Comparison of ENCODE assay signal across 19 cellular contexts in the genomic region with DNA sequence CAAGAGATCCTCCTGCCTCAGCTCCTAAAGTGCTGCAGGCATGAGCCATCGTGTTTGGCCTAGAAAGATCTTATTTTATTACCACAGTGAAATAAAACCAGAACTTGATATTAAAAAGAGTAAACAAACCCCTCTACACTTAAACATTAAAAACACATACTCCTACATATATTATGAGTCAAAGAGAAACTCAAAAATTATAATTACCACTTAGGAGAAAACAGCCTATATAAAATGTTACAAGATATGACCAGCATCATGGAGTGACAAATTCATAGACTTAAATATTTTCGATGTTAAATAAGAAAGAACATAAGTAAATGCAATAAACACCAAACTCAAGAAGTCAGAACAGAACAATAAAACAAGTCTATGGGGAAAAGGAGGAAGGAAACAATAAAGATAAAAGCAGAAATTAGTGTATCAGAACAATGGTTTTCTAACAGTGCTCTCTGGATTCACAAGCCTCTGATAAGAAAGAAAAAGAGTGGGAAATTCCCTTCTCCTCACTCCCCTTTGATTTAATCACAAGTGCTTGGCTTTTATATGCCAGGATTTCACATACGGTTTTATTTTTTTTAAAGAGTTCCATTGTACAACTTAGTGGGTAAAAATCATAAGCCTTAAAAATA. TPM values are rescaled to one million over a fixed set of nuclear protein-coding genes. Genes with fewer than 3 reads are reported as not detected.
DNase-seq lines count a peak whose midpoint lies in the region; ATAC-seq and TF ChIP-seq lines count a peak whose summit lies in the region.
"Had no signal": no experiment of that assay in that cellular context is flagged by ENCODE, and none has a peak within 500 bp of the region (broad histone marks: within the 10 kb centered on the region; RNA-seq: fewer than 3 reads in every experiment).

No MANE protein-coding gene starts in this region.

- POLR2A ChIA-PET in activated CD4-positive, alpha-beta T cell treated with anti-CD3 and anti-CD28 coated beads, Interleukin-2, amount 10 ng/mL, durations not matched to agents 7 days and 5 days (lab: Charles Lee): no interaction called here

- no peak for TF ChIP-seq CTCF in gastroesophageal sphincter (IDR thresholded peaks at IDR 0.05)

- no peaks in the 10 kb centered on the region for H3K4me1 ChIP-seq in gastroesophageal sphincter
- H3K4me1 ChIP-seq: uterus had no signal

- peak overlapping the region; percentile 11 for H3K27ac Mint-ChIP-seq in activated CD4-positive, alpha-beta T cell treated with anti-CD3 and anti-CD28 coated beads, Interleukin-2, amount 10 ng/mL, durations not matched to agents 7 days and 5 days
- peak overlapping the region; percentile 58 for H3K27ac Mint-ChIP-seq in central memory CD8-positive, alpha-beta T cell (ENCODE audit: low read depth)
- H3K27ac Mint-ChIP-seq: WTC11 had no signal

- CTCF ChIA-PET in activated CD4-positive, alpha-beta T cell treated with anti-CD3 and anti-CD28 coated beads, Interleukin-2, amount 10 ng/mL, durations not matched to agents 7 days and 5 days (lab: Charles Lee): interaction anchor here (0.7 kb wide), 1 partner anchor 143 kb away, joined by 3 read pairs; no protein-coding TSS in a partner anchor

- TF ChIP-seq POLR2A in gastroesophageal sphincter (IDR thresholded peaks at IDR 0.05): no peak

- 53 to 62% methylated on average over 3 of the region's 3 CpGs for WGBS in gastroesophageal sphincter (ENCODE audit: low coverage in 1 of 2), 2 donors

- no peak for TF ChIP-seq EP300 in gastroesophageal sphincter (IDR thresholded peaks at IDR 0.05)

- no peaks in the 10 kb centered on the region for H3K9me3 ChIP-seq in gastroesophageal sphincter
- H3K9me3 ChIP-seq: uterus had no signal

- H3K4me1 Mint-ChIP-seq in activated CD4-positive, alpha-beta T cell treated with anti-CD3 and anti-CD28 coated beads, Interleukin-2, amount 10 ng/mL, durations not matched to agents 7 days and 5 days: peaks cover 45% of the 10 kb centered on the region
- H3K4me1 Mint-ChIP-seq in central memory CD8-positive, alpha-beta T cell: peaks cover 65% of the 10 kb centered on the region
- H3K4me1 Mint-ChIP-seq: WTC11 had no signal

- DNase-seq in activated CD4-positive, alpha-beta T cell treated with anti-CD3 and anti-CD28 coated beads, Interleukin-2, amount 10 ng/mL, durations not matched to agents 7 days and 5 days: no peak
- no peak for DNase-seq in activated CD4-positive, alpha-beta T cell treated with anti-CD3 and anti-CD28 coated beads for 48 hours
- DNase-seq in OCI-M1 (lab: John Stamatoyannopoulos, UW) (peak; percentile 17), pulmonary artery endothelial cell (ENCODE audit: low read depth, low spot score) (peak; percentile 66), amygdala (lab: John Stamatoyannopoulos, UW) (no peak), NCI-H82 (lab: John Stamatoyannopoulos, UW) (no peak)
- no peak for DNase-seq in central memory CD8-positive, alpha-beta T cell (ENCODE audit: low spot score in 2 of 2)
- DNase-seq: activated effector memory CD4-positive, alpha-beta T cell treated with Interleukin-2 at 50 U/mL for 16 hours; DMS 273 treated with DMSO at 0.1 percent for 48 hours; effector memory CD4-positive, alpha-beta T cell; foreskin melanocyte; mammary epithelial cell; MV-4-11; occipital lobe; stimulated activated naive CD4-positive, alpha-beta T cell; uterus had no signal

- ATAC-seq in central memory CD8-positive, alpha-beta T cell (replicated peaks; ENCODE audit: extremely low read depth, poor library complexity, severe bottlenecking): no peak
- no peak for ATAC-seq in gastroesophageal sphincter
- ATAC-seq: WTC11 had no signal

- H3K36me3 Mint-ChIP-seq in activated CD4-positive, alpha-beta T cell treated with anti-CD3 and anti-CD28 coated beads, Interleukin-2, amount 10 ng/mL, durations not matched to agents 7 days and 5 days (ENCODE audit: low read depth): peaks cover 55% of the 10 kb centered on the region
- peaks cover 40% of the 10 kb centered on the region for H3K36me3 Mint-ChIP-seq in central memory CD8-positive, alpha-beta T cell (ENCODE audit: insufficient read depth)
- H3K36me3 Mint-ChIP-seq: WTC11 had no signal

- H3K27ac ChIP-seq in gastroesophageal sphincter: no peak overlapping the region
- H3K27ac ChIP-seq: uterus had no signal

- peaks cover 79% of the 10 kb centered on the region for H3K27me3 ChIP-seq in gastroesophageal sphincter

- H3K9me3 Mint-ChIP-seq in activated CD4-positive, alpha-beta T cell treated with anti-CD3 and anti-CD28 coated beads, Interleukin-2, amount 10 ng/mL, durations not matched to agents 7 days and 5 days: no peaks in the 10 kb centered on the region
- H3K9me3 Mint-ChIP-seq in central memory CD8-positive, alpha-beta T cell: no peaks in the 10 kb centered on the region
- H3K9me3 Mint-ChIP-seq: WTC11 had no signal

- H3K4me3 Mint-ChIP-seq in activated CD4-positive, alpha-beta T cell treated with anti-CD3 and anti-CD28 coated beads, Interleukin-2, amount 10 ng/mL, durations not matched to agents 7 days and 5 days: no peak overlapping the region
- no peak overlapping the region for H3K4me3 Mint-ChIP-seq in central memory CD8-positive, alpha-beta T cell
- H3K4me3 Mint-ChIP-seq: WTC11 had no signal

- H3K36me3 ChIP-seq in gastroesophageal sphincter: no peaks in the 10 kb centered on the region
- H3K36me3 ChIP-seq: uterus had no signal

- H3K27me3 Mint-ChIP-seq in activated CD4-positive, alpha-beta T cell treated with anti-CD3 and anti-CD28 coated beads, Interleukin-2, amount 10 ng/mL, durations not matched to agents 7 days and 5 days: no peaks in the 10 kb centered on the region
- no peaks in the 10 kb centered on the region for H3K27me3 Mint-ChIP-seq in central memory CD8-positive, alpha-beta T cell

- H3K4me3 ChIP-seq in gastroesophageal sphincter: no peak overlapping the region
- H3K4me3 ChIP-seq: uterus had no signal

RNA-seq across cellular contexts. Expression of a gene that starts 23.0 kb away (rescaled TPM):
- 100 to 1,000 TPM; 123 to 144 TPM for total RNA-seq in activated CD4-positive, alpha-beta T cell treated with anti-CD3 and anti-CD28 coated beads, Interleukin-2, amount 10 ng/mL, durations not matched to agents 7 days and 5 days
- total RNA-seq in pulmonary artery endothelial cell: not detected in 2 replicates
- 10 to 100 TPM in 1 of 4 donors, 1 to 10 TPM in 2, not detected in 1; 1.1 to 12.1 (median 1.8) TPM for total RNA-seq in gastroesophageal sphincter
- total RNA-seq: mammary epithelial cell, SK-MEL-5, WTC11 had no signal

Comparison
In these comparisons a context has a peak if more than half of its experiments do, and no peak if none do; other contexts are left out.
1. DNase-seq: peak in OCI-M1 (single experiment) and pulmonary artery endothelial cell (single experiment); none in activated CD4-positive, alpha-beta T cell treated with anti-CD3 and anti-CD28 coated beads, Interleukin-2, amount 10 ng/mL, durations not matched to agents 7 days and 5 days (single experiment), activated CD4-positive, alpha-beta T cell treated with anti-CD3 and anti-CD28 coated beads for 48 hours (single experiment), central memory CD8-positive, alpha-beta T cell (0 of 2), amygdala (0 of 56) and NCI-H82 (single experiment).
2. RNA of a gene that starts 23.0 kb away (total RNA-seq): 123 to 144 TPM in activated CD4-positive, alpha-beta T cell treated with anti-CD3 and anti-CD28 coated beads, Interleukin-2, amount 10 ng/mL, durations not matched to agents 7 days and 5 days; 1.1 to 12.1 TPM in gastroesophageal sphincter and not detected in pulmonary artery endothelial cell; every median in the first group is over 4 times any median in the second.